17 cellular contexts compared by ENCODE assay signal in genomic region chr19:31500540-31500830, GRCh38.
"Had no signal": no experiment of that assay in that cellular context is flagged by ENCODE, and none has a peak within 500 bp of the region (broad histone marks: within the 10 kb centered on the region; RNA-seq: fewer than 3 reads in every experiment).

No MANE protein-coding gene starts in this region.

- H3K4me3 ChIP-seq: colonic mucosa, sigmoid colon, skin epidermis, stomach had no signal

- DNase-seq: colonic mucosa; dermis blood vessel endothelial cell; effector CD4-positive, alpha-beta T cell; endodermal cell; erythroblast; foreskin keratinocyte; kidney glomerular epithelial cell; sigmoid colon; stimulated activated CD4-positive, alpha-beta T cell treated with anti-CD3 and anti-CD28 coated beads, Interleukin-12 subunit alpha, Interleukin-12 subunit beta, amount 100 ng/mL, for 4 hours; stimulated activated naive CD4-positive, alpha-beta T cell; stomach; trophoblast cell had no signal

- H3K36me3 Mint-ChIP-seq: mesothelial cell of epicardium had no signal

- H3K9me3 Mint-ChIP-seq: endodermal cell, nephron had no signal

- H3K9me3 ChIP-seq: colonic mucosa, neutrophil, sigmoid colon, stomach had no signal

- H3K27me3 ChIP-seq: colonic mucosa, foreskin keratinocyte, neutrophil, sigmoid colon had no signal

- H3K4me3 Mint-ChIP-seq: endodermal cell, mesothelial cell of epicardium, nephron had no signal

- H3K27ac Mint-ChIP-seq: endodermal cell, mesothelial cell of epicardium had no signal

- H3K27ac ChIP-seq: colonic mucosa, foreskin keratinocyte, neutrophil, sigmoid colon, skin epidermis, stomach had no signal

- FAIRE-seq: endothelial cell of umbilical vein had no signal

- ATAC-seq: foreskin keratinocyte had no signal

- H3K4me1 Mint-ChIP-seq: endodermal cell, mesothelial cell of epicardium had no signal

- H3K4me1 ChIP-seq: colonic mucosa, foreskin keratinocyte, sigmoid colon, stomach had no signal

- H3K36me3 ChIP-seq: colonic mucosa, neutrophil, sigmoid colon, stomach had no signal
